1 cellular context compared by ENCODE assay signal in the genomic region with DNA sequence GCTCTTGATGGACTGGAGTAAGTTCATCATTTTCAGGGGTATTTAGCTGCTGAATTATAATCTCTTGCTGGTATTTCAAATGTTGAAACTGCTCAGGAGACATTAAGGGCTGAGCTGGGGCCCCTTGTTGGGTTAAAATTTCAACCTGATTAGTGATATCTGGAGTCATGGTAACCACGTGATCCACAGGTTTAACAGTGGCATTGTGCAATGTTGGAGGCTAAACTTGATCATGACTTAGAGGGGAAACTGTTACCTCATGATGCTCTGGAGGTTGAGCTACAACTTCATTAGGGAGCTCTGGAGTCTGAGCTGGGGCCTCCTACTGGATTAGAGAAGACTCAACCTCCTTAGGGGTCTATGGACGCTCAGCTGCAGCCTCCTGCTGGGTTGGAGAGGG.
A peak's percentile ranks its signal among the peaks of the same experiment; 100 is the strongest.
TF ChIP-seq lines count a peak whose summit lies in the region.

No MANE protein-coding gene starts in this region.

TF ChIP-seq in GM12878, 131 proteins besides CTCF, POLR2A, EP300 and RAD21:
- no peak for TF ChIP-seq SUZ12 (IDR thresholded peaks at IDR 0.05; ENCODE audit: unreplicated experiment)
- no peak for TF ChIP-seq HDAC6 (IDR thresholded peaks at IDR 0.05; ENCODE audit: unreplicated experiment)
- peak; percentile 47; the same call in 1 of the 2 replicates for TF ChIP-seq RAD51 (IDR thresholded peaks at IDR 0.05)
- no peak for TF ChIP-seq USF2 (IDR thresholded peaks at IDR 0.05; ENCODE audit: borderline replicate concordance, low read depth, low read length)
- 0 out of 2 replicates have a peak, but pooled peaks have one; percentile 32 for TF ChIP-seq JUNB (IDR thresholded peaks at IDR 0.05)
